In the genomic region with DNA sequence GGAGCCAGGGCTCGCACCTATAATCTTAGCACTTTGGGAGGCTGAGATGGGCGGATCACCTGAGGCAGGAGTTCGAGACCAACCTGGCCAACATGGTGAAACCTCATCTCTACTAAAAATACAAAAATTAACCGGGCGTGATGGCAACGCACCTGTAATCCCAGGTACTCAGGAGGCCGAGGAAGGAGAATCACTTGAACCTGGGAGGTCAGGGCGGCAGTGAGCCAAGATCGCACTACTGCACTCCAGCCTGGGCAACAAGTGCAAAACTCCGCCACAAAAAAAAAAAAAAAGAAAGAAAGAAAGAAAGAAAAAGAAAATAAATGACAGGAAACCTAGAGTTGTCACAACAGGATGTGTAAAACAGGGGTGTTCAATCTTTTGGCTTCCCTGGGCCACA, we compare ENCODE assay signal across 30 cellular contexts.
"Had no signal": no experiment of that assay in that cellular context is flagged by ENCODE, and none has a peak within 500 bp of the region (broad histone marks: within the 10 kb centered on the region; RNA-seq: fewer than 3 reads in every experiment).

No MANE protein-coding gene starts in this region.

- H3K27ac ChIP-seq: brain microvascular endothelial cell, esophagus muscularis mucosa, foreskin keratinocyte, WERI-Rb-1 had no signal

- H3K4me1 ChIP-seq: foreskin keratinocyte had no signal

- FAIRE-seq: astrocyte, bronchial epithelial cell, colon had no signal

- H3K9me3 ChIP-seq: esophagus muscularis mucosa had no signal

- DNase-seq: activated B cell treated with CpG ODN at 0.5 μM for 24 hours; activated CD4-positive, alpha-beta T cell treated with anti-CD3 and anti-CD28 coated beads for 48 hours; activated CD4-positive, alpha-beta T cell treated with anti-CD3 and anti-CD28 coated beads, Interleukin-2, amount 50 U/mL, for 1 hour; activated CD4-positive, alpha-beta T cell treated with anti-CD3 and anti-CD28 coated beads, Interleukin-2, amount 50 U/mL, for 48 hours; activated CD8-positive, alpha-beta memory T cell treated with anti-CD3 and anti-CD28 coated beads for 24 hours; activated CD8-positive, alpha-beta T cell treated with anti-CD3 and anti-CD28 coated beads for 36 hours; activated effector memory CD4-positive, alpha-beta T cell treated with Interleukin-2 at 50 U/mL for 16 hours; activated gamma-delta T cell treated with Interleukin-2 at 50 U/mL for 16 hours; activated naive CD4-positive, alpha-beta T cell treated with anti-CD3 and anti-CD28 coated beads, Interleukin-2, amount 50 U/mL, for 16 hours; activated naive CD4-positive, alpha-beta T cell treated with Interleukin-2 at 50 U/mL for 16 hours; activated T-cell treated with anti-CD3 and anti-CD28 coated beads, Interleukin-2, amount 50 U/mL, for 4 hours; amniotic stem cell; anterior cingulate cortex; brain microvascular endothelial cell; cortex of kidney; dermis blood vessel endothelial cell; effector CD4-positive, alpha-beta T cell; effector memory CD8-positive, alpha-beta T cell; erythroblast; foreskin keratinocyte; head of caudate nucleus; T-cell; T1000; WERI-Rb-1 had no signal

- ATAC-seq: activated CD4-positive, CD25-positive, alpha-beta regulatory T cell treated with anti-CD3 and anti-CD28 coated beads, Interleukin-2, amount 50 U/mL, for 24 hours; activated CD8-positive, alpha-beta T cell treated with anti-CD3 and anti-CD28 coated beads for 36 hours; activated T-cell treated with anti-CD3 and anti-CD28 coated beads, Interleukin-2, amount 50 U/mL, for 4 hours; activated T-helper 17 cell treated with anti-CD3 and anti-CD28 coated beads, Interleukin-2, amount 50 U/mL, for 72 hours; effector memory CD8-positive, alpha-beta T cell; foreskin keratinocyte; T-cell had no signal

- H3K27me3 ChIP-seq: brain microvascular endothelial cell, esophagus muscularis mucosa, foreskin keratinocyte had no signal

- H3K4me3 ChIP-seq: esophagus muscularis mucosa had no signal
